In the genomic region with DNA sequence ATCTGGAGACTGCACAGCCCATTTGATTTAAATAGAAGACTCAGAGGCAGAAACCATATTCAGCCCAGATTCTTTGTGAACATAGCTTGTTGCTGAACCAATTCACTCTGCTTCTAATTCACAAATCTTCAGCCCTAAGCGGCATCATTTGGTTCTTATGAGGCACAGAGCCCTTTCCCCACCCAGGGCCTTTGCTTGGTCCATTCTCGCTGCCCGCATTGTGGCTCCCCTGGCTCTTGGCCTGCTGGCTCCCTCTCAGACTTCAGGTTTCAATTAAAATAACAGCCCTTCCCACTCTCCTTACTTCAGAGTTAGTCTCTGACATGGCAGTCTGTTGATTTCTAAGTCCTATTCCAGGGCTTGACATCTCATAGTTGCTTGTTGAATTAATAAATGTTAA, we compare ENCODE assay signal across 18 cellular contexts.
"Had no signal": no experiment of that assay in that cellular context is flagged by ENCODE, and none has a peak within 500 bp of the region (broad histone marks: within the 10 kb centered on the region; RNA-seq: fewer than 3 reads in every experiment).

No MANE protein-coding gene starts in this region.

- H3K9me3 Mint-ChIP-seq: activated CD4-positive, alpha-beta T cell treated with anti-CD3 and anti-CD28 coated beads, Interleukin-2, amount 10 ng/mL, durations not matched to agents 7 days and 5 days; activated naive CD4-positive, alpha-beta T cell treated with anti-CD3 and anti-CD28 coated beads for 36 hours; activated T-helper 17 cell treated with anti-CD3 and anti-CD28 coated beads, Interleukin-2, amount 50 U/mL, for 72 hours; immature natural killer cell; type B pancreatic cell had no signal

- H3K4me3 Mint-ChIP-seq: activated CD4-positive, alpha-beta T cell treated with anti-CD3 and anti-CD28 coated beads, Interleukin-2, amount 10 ng/mL, durations not matched to agents 7 days and 5 days; activated naive CD4-positive, alpha-beta T cell treated with anti-CD3 and anti-CD28 coated beads for 36 hours; activated T-helper 17 cell treated with anti-CD3 and anti-CD28 coated beads, Interleukin-2, amount 50 U/mL, for 72 hours; immature natural killer cell; naive thymus-derived CD4-positive, alpha-beta T cell; type B pancreatic cell; WTC11 had no signal

- H3K4me3 ChIP-seq: colonic mucosa, lung had no signal

- H3K36me3 Mint-ChIP-seq: immature natural killer cell; naive thymus-derived CD4-positive, alpha-beta T cell; type B pancreatic cell had no signal

- ATAC-seq: activated T-helper 17 cell treated with anti-CD3 and anti-CD28 coated beads, Interleukin-2, amount 50 U/mL, for 72 hours; left colon; naive thymus-derived CD4-positive, alpha-beta T cell; right cardiac atrium; WTC11 had no signal

- H3K4me1 Mint-ChIP-seq: activated CD4-positive, alpha-beta T cell treated with anti-CD3 and anti-CD28 coated beads, Interleukin-2, amount 10 ng/mL, durations not matched to agents 7 days and 5 days; activated T-helper 17 cell treated with anti-CD3 and anti-CD28 coated beads, Interleukin-2, amount 50 U/mL, for 72 hours; immature natural killer cell; WTC11 had no signal

- H3K27me3 Mint-ChIP-seq: activated CD4-positive, alpha-beta T cell treated with anti-CD3 and anti-CD28 coated beads, Interleukin-2, amount 10 ng/mL, durations not matched to agents 7 days and 5 days; progenitor cell of endocrine pancreas; type B pancreatic cell had no signal

- DNase-seq: activated CD4-positive, alpha-beta T cell treated with anti-CD3 and anti-CD28 coated beads, Interleukin-2, amount 10 ng/mL, durations not matched to agents 7 days and 5 days; activated CD8-positive, alpha-beta memory T cell treated with anti-CD3 and anti-CD28 coated beads for 24 hours; activated naive CD4-positive, alpha-beta T cell treated with anti-CD3 and anti-CD28 coated beads for 36 hours; caudate nucleus; colonic mucosa; effector CD4-positive, alpha-beta T cell; immature natural killer cell; left colon; naive thymus-derived CD4-positive, alpha-beta T cell; nucleus accumbens; right cardiac atrium; small intestine; substantia nigra had no signal

- H3K9me3 ChIP-seq: colonic mucosa had no signal

- H3K27ac Mint-ChIP-seq: activated CD4-positive, alpha-beta T cell treated with anti-CD3 and anti-CD28 coated beads, Interleukin-2, amount 10 ng/mL, durations not matched to agents 7 days and 5 days; activated naive CD4-positive, alpha-beta T cell treated with anti-CD3 and anti-CD28 coated beads for 36 hours; activated T-helper 17 cell treated with anti-CD3 and anti-CD28 coated beads, Interleukin-2, amount 50 U/mL, for 72 hours; immature natural killer cell; naive thymus-derived CD4-positive, alpha-beta T cell; progenitor cell of endocrine pancreas; type B pancreatic cell; WTC11 had no signal
